27 cellular contexts compared by ENCODE assay signal in the genomic region with DNA sequence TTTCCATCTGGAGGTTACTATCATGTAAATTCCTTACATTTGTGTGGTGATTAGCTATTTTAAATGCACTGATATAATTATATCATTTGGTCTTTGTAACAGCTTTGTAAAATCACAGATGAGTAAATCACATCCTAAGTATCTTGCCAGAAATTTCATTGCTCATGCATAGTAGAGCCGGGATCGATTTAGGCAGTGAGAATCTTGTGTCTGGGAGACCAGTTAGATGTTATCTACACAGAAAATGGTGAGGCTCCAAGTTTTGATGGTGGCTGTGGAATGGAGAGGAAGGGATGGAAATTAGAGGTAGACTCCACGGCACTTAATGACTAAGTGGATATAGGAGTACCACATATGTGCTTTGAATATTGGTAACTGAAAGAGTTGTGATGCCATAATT.
"Had no signal": no experiment of that assay in that cellular context is flagged by ENCODE, and none has a peak within 500 bp of the region (broad histone marks: within the 10 kb centered on the region; RNA-seq: fewer than 3 reads in every experiment).

No MANE protein-coding gene starts in this region.

- ATAC-seq: activated CD4-positive, alpha-beta T cell treated with anti-CD3 and anti-CD28 coated beads for 36 hours; activated CD8-positive, alpha-beta memory T cell treated with anti-CD3 and anti-CD28 coated beads, Interleukin-2, amount 10 ng/mL, durations not matched to agents 7 days and 5 days; activated CD8-positive, alpha-beta T cell treated with anti-CD3 and anti-CD28 coated beads, Interleukin-2, amount 10 ng/mL, durations not matched to agents 7 days and 5 days; activated naive CD4-positive, alpha-beta T cell treated with anti-CD3 and anti-CD28 coated beads, Interleukin-2, amount 50 U/mL, for 72 hours; esophagus mucosa had no signal

- FAIRE-seq: bronchial epithelial cell, frontal cortex had no signal

- DNase-seq: activated CD4-positive, alpha-beta memory T cell treated with anti-CD3 and anti-CD28 coated beads for 36 hours; activated CD4-positive, alpha-beta T cell treated with anti-CD3 and anti-CD28 coated beads for 36 hours; activated CD4-positive, alpha-beta T cell treated with anti-CD3 and anti-CD28 coated beads, Interleukin-2, amount 10 ng/mL, durations not matched to agents 24 days and 14 days; activated CD4-positive, CD25-positive, alpha-beta regulatory T cell; activated CD4-positive, CD25-positive, alpha-beta regulatory T cell treated with anti-CD3 and anti-CD28 coated beads, Interleukin-2, amount 50 U/mL, for 72 hours; activated CD8-positive, alpha-beta memory T cell treated with anti-CD3 and anti-CD28 coated beads, Interleukin-2, amount 10 ng/mL, durations not matched to agents 7 days and 5 days; activated CD8-positive, alpha-beta memory T cell treated with anti-CD3 and anti-CD28 coated beads, Interleukin-2, amount 50 U/mL, for 4 hours; activated CD8-positive, alpha-beta T cell treated with anti-CD3 and anti-CD28 coated beads, Interleukin-2, amount 10 ng/mL, durations not matched to agents 7 days and 5 days; activated gamma-delta T cell; activated naive CD4-positive, alpha-beta T cell; activated naive CD4-positive, alpha-beta T cell treated with anti-CD3 and anti-CD28 coated beads, Interleukin-2, amount 10 ng/mL, durations not matched to agents 7 days and 5 days; activated naive CD8-positive, alpha-beta T cell treated with anti-CD3 and anti-CD28 coated beads, Interleukin-2, amount 10 ng/mL, durations not matched to agents 7 days and 5 days; activated T-cell treated with anti-CD3 and anti-CD28 coated beads, Interleukin-2, amount 50 U/mL, for 1 hour; activated T-cell treated with anti-CD3 and anti-CD28 coated beads, Interleukin-2, amount 50 U/mL, for 48 hours; brain microvascular endothelial cell; dorsolateral prefrontal cortex; effector memory CD4-positive, alpha-beta T cell; endodermal cell; foreskin fibroblast; head of caudate nucleus; T-helper 2 cell had no signal

- H3K27me3 ChIP-seq: ascending aorta, brain microvascular endothelial cell, dorsolateral prefrontal cortex had no signal

- H3K27ac ChIP-seq: ascending aorta, brain microvascular endothelial cell, coronary artery, dorsolateral prefrontal cortex had no signal

- H3K36me3 ChIP-seq: brain microvascular endothelial cell had no signal

- H3K9me3 ChIP-seq: ascending aorta had no signal

- H3K4me3 ChIP-seq: ascending aorta, coronary artery, dorsolateral prefrontal cortex had no signal
